21 cellular contexts compared by ENCODE assay signal in genomic region chr1:151615711-151616504, GRCh38. TPM values are rescaled to one million over a fixed set of nuclear protein-coding genes. Genes with fewer than 3 reads are reported as not detected.
DNase-seq lines count a peak whose midpoint lies in the region; ATAC-seq, FAIRE-seq and TF ChIP-seq lines count a peak whose summit lies in the region.
"Had no signal": no experiment of that assay in that cellular context is flagged by ENCODE, and none has a peak within 500 bp of the region (broad histone marks: within the 10 kb centered on the region; RNA-seq: fewer than 3 reads in every experiment).

No MANE protein-coding gene starts in this region.

- ATAC-seq in PC-3 (no peak), gastroesophageal sphincter (no peak), HG03039 (IDR thresholded peaks at IDR 0.05; ENCODE audit: unreplicated experiment) (no peak)
- ATAC-seq in naive thymus-derived CD4-positive, alpha-beta T cell, result no peak
- ATAC-seq: activated CD8-positive, alpha-beta memory T cell treated with anti-CD3 and anti-CD28 coated beads, Interleukin-2, amount 10 ng/mL, durations not matched to agents 7 days and 5 days; sciatic nerve had no signal

- CTCF ChIA-PET in Caco-2 (lab: Charles Lee) (no interaction called here), PC-3 (lab: Charles Lee) (interaction anchor here (0.7 kb wide), 1 partner anchor 1722 kb away, joined by 5 read pairs; no protein-coding TSS in a partner anchor)
- CTCF ChIA-PET in naive thymus-derived CD4-positive, alpha-beta T cell (lab: Charles Lee), result interaction anchor here (0.7 kb wide), 1 partner anchor 144 kb away, joined by 4 read pairs; no protein-coding TSS in a partner anchor

- no peaks in the 10 kb centered on the region for H3K9me3 ChIP-seq in Caco-2
- H3K9me3 ChIP-seq in PC-3 (ENCODE audit: low read length), result no peaks in the 10 kb centered on the region
- H3K9me3 ChIP-seq in gastroesophageal sphincter, result no peaks in the 10 kb centered on the region
- no peaks in the 10 kb centered on the region for H3K9me3 ChIP-seq in naive thymus-derived CD4-positive, alpha-beta T cell (ENCODE audit: control insufficient read depth in 2 of 3, low read length in 3 of 3)
- H3K9me3 ChIP-seq: testis had no signal

- peaks cover 9% of the 10 kb centered on the region for H3F3A ChIP-seq in PC-3 (ENCODE audit: low read length, unreplicated experiment)

- H3K4me3 ChIP-seq in Caco-2 (ENCODE audit: low read depth, low read length), result no peak overlapping the region
- H3K4me3 ChIP-seq in PC-3 (ENCODE audit: low read length), result peak overlapping the region; percentile 31; the same call in 1 of the 2 replicates
- no peak overlapping the region for H3K4me3 ChIP-seq in gastroesophageal sphincter
- H3K4me3 ChIP-seq in naive thymus-derived CD4-positive, alpha-beta T cell (ENCODE audit: low read length), result no peak overlapping the region
- H3K4me3 ChIP-seq: testis had no signal

- no peaks in the 10 kb centered on the region for H3K27me3 ChIP-seq in Caco-2 (replicated peaks; ENCODE audit: control insufficient read depth, insufficient read depth, low read length)
- H3K27me3 ChIP-seq in PC-3 (ENCODE audit: low read length), result no peaks in the 10 kb centered on the region
- no peaks in the 10 kb centered on the region for H3K27me3 ChIP-seq in gastroesophageal sphincter
- H3K27me3 ChIP-seq in naive thymus-derived CD4-positive, alpha-beta T cell (ENCODE audit: control insufficient read depth in 2 of 2, insufficient read depth in 2 of 2, low read length in 2 of 2), result no peaks in the 10 kb centered on the region
- H3K27me3 ChIP-seq: testis had no signal

- no peaks in the 10 kb centered on the region for H3K27me3 Mint-ChIP-seq in Caco-2 (ENCODE audit: insufficient read depth, unreplicated experiment)
- no peaks in the 10 kb centered on the region for H3K27me3 Mint-ChIP-seq in naive thymus-derived CD4-positive, alpha-beta T cell
- H3K27me3 Mint-ChIP-seq: activated B cell treated with CpG ODN at 0.5 μM for 24 hours; activated CD8-positive, alpha-beta memory T cell treated with anti-CD3 and anti-CD28 coated beads, Interleukin-2, amount 10 ng/mL, durations not matched to agents 7 days and 5 days had no signal

- H3K4me1 ChIP-seq in Caco-2 (peaks cover 31% of the 10 kb centered on the region), PC-3 (ENCODE audit: insufficient read depth, low read length) (peaks cover 64% of the 10 kb centered on the region), gastroesophageal sphincter (peaks cover 5 to 88% (median 18%) of the 10 kb centered on the region in 3 donors)
- peaks cover 11 to 18% of the 10 kb centered on the region in 2 donors for H3K4me1 ChIP-seq in naive thymus-derived CD4-positive, alpha-beta T cell (ENCODE audit: control insufficient read depth in 2 of 2, insufficient read depth in 2 of 2, low read length in 2 of 2)

- peaks cover 3% of the 10 kb centered on the region; the same call in 1 of the 2 replicates for H4K20me1 ChIP-seq in PC-3 (ENCODE audit: low read length)

- H3K4me1 Mint-ChIP-seq in Caco-2 (ENCODE audit: low read depth, unreplicated experiment), result peaks cover 43% of the 10 kb centered on the region
- peaks cover 55 to 78% (median 70%) of the 10 kb centered on the region in 7 donors for H3K4me1 Mint-ChIP-seq in naive thymus-derived CD4-positive, alpha-beta T cell

- no peak for TF ChIP-seq CTCF in 22Rv1 (IDR thresholded peaks at IDR 0.05)
- no peak for TF ChIP-seq CTCF in Caco-2 (IDR thresholded peaks at IDR 0.05; ENCODE audit: insufficient read depth in 1 of 2, low read depth in 1 of 2, low read length in 1 of 2, severe bottlenecking in 1 of 2, unreplicated experiment in 1 of 2)
- TF ChIP-seq CTCF in PC-3 (conservative IDR thresholded peaks at IDR 0.05; ENCODE audit: low read depth, low read length), result no peak
- TF ChIP-seq CTCF in gastroesophageal sphincter (IDR thresholded peaks at IDR 0.05), result no peak

- H3K9me3 Mint-ChIP-seq in Caco-2 (ENCODE audit: unreplicated experiment), result no peaks in the 10 kb centered on the region
- peaks cover 0 to 2% (median 0%) of the 10 kb centered on the region in 11 donors for H3K9me3 Mint-ChIP-seq in naive thymus-derived CD4-positive, alpha-beta T cell
- H3K9me3 Mint-ChIP-seq: activated B cell treated with CpG ODN at 0.5 μM for 24 hours had no signal

- H3K4me2 ChIP-seq in PC-3 (ENCODE audit: low read length), result peak overlapping the region; percentile 59

- no peak for TF ChIP-seq EP300 in gastroesophageal sphincter (IDR thresholded peaks at IDR 0.05)

- no peak overlapping the region for H2AFZ ChIP-seq in PC-3 (ENCODE audit: low read length)

- no peak for DNase-seq in Caco-2
- peak; percentile 39 for DNase-seq in PC-3
- no peak for DNase-seq in GM12891 (ENCODE audit: insufficient read length, low spot score)
- DNase-seq in NCI-H187 treated with DMSO at 0.1 percent for 48 hours (lab: John Stamatoyannopoulos, UW), result no peak
- no peak for DNase-seq in naive thymus-derived CD4-positive, alpha-beta T cell
- DNase-seq: activated B cell treated with CpG ODN at 0.5 μM for 24 hours; activated CD8-positive, alpha-beta memory T cell treated with anti-CD3 and anti-CD28 coated beads, Interleukin-2, amount 10 ng/mL, durations not matched to agents 7 days and 5 days; caudate nucleus; DMS153; islet precursor cell; mesendoderm; NCI-H1092; NCI-H774; T-helper 1 cell; testis had no signal

- no peak for FAIRE-seq in GM12891 (lab: Jason Lieb, UNC)
- FAIRE-seq: GM18507 had no signal

- BruUV-seq in Caco-2 (replicated peaks; lab: Mats Ljungman, UMichigan) (no TSS peak), PC-3 (replicated peaks; lab: Mats Ljungman, UMichigan) (no TSS peak)

- TF ChIP-seq POLR2A in gastroesophageal sphincter (IDR thresholded peaks at IDR 0.05) (no peak), GM12891 (IDR thresholded peaks at IDR 0.05; ENCODE audit: low read depth, low read length) (no peak)

- intact Hi-C loops in Caco-2 (cut with micrococcal nuclease; ENCODE audit: unreplicated experiment), result no loop called here
- intact Hi-C loops in PC-3 (cut with micrococcal nuclease), result loop anchor here (1.0 to 10.0 kb wide), 3 partner anchors 64 to 379 kb away; partner anchors contain the start of genes C2CD4D, RORC and S100A10
- intact Hi-C loops in naive thymus-derived CD4-positive, alpha-beta T cell (cut with micrococcal nuclease), result no loop called here

- H3K79me2 ChIP-seq in PC-3 (ENCODE audit: low read length), result peaks cover 82% of the 10 kb centered on the region

- no peak overlapping the region for H3K9ac ChIP-seq in PC-3 (ENCODE audit: low read length)

- H3K27ac ChIP-seq in 22Rv1 (peak overlapping the region; percentile 73), PC-3 (ENCODE audit: low read length) (peak overlapping the region; percentile 24), gastroesophageal sphincter (peak overlapping the region in 3 of 4 donors; percentile 4 to 98 (median 25))
- no peak overlapping the region for H3K27ac ChIP-seq in naive thymus-derived CD4-positive, alpha-beta T cell (ENCODE audit: low read depth, low read length)
- H3K27ac ChIP-seq: RWPE1, testis had no signal

- H3K9me2 ChIP-seq in PC-3 (replicated peaks; ENCODE audit: low read length), result no peaks in the 10 kb centered on the region

- H3K36me3 ChIP-seq in Caco-2 (ENCODE audit: control insufficient read depth, insufficient read depth, low read length) (no peaks in the 10 kb centered on the region; the same call in 1 of the 2 replicates), PC-3 (ENCODE audit: low read depth, low read length) (no peaks in the 10 kb centered on the region), gastroesophageal sphincter (no peaks in the 10 kb centered on the region)
- peaks cover 0 to 12% (median 0%) of the 10 kb centered on the region in 3 experiments for H3K36me3 ChIP-seq in naive thymus-derived CD4-positive, alpha-beta T cell (ENCODE audit: control insufficient read depth in 2 of 3, insufficient read depth in 3 of 3, low read length in 3 of 3)

- H3K4me3 Mint-ChIP-seq in Caco-2 (ENCODE audit: unreplicated experiment), result peak overlapping the region; percentile 10
- H3K4me3 Mint-ChIP-seq in naive thymus-derived CD4-positive, alpha-beta T cell, result peak overlapping the region in 4 of 10 donors; percentile 47 to 51 (median 48)
- H3K4me3 Mint-ChIP-seq: activated B cell treated with CpG ODN at 0.5 μM for 24 hours; activated CD8-positive, alpha-beta memory T cell treated with anti-CD3 and anti-CD28 coated beads, Interleukin-2, amount 10 ng/mL, durations not matched to agents 7 days and 5 days had no signal

- POLR2A ChIA-PET in Caco-2 (lab: Charles Lee) (no interaction called here), PC-3 (lab: Charles Lee; ENCODE audit: unreplicated experiment) (interaction anchor here (0.8 kb wide), 1 partner anchor 102 kb away, joined by 8 read pairs; no protein-coding TSS in a partner anchor)
- POLR2A ChIA-PET in naive thymus-derived CD4-positive, alpha-beta T cell (lab: Charles Lee), result interaction anchor here (0.6 kb wide), 1 partner anchor 904 kb away, joined by 3 read pairs; no protein-coding TSS in a partner anchor

- H3K27ac Mint-ChIP-seq in Caco-2 (ENCODE audit: unreplicated experiment), result no peak overlapping the region
- peak overlapping the region in 2 of 9 donors; percentile 4 to 65 for H3K27ac Mint-ChIP-seq in naive thymus-derived CD4-positive, alpha-beta T cell
- H3K27ac Mint-ChIP-seq: activated B cell treated with CpG ODN at 0.5 μM for 24 hours; activated CD8-positive, alpha-beta memory T cell treated with anti-CD3 and anti-CD28 coated beads, Interleukin-2, amount 10 ng/mL, durations not matched to agents 7 days and 5 days had no signal

- H3K36me3 Mint-ChIP-seq in Caco-2 (ENCODE audit: insufficient read depth, unreplicated experiment), result peaks cover 19% of the 10 kb centered on the region
- H3K36me3 Mint-ChIP-seq in naive thymus-derived CD4-positive, alpha-beta T cell, result peaks cover 0 to 11% (median 4%) of the 10 kb centered on the region in 5 donors

- WGBS in gastroesophageal sphincter (ENCODE audit: low coverage in 1 of 2), 2 donors, result 36 to 49% methylated on average over 4 of the region's 4 CpGs

TF ChIP-seq in GM12891, 5 proteins besides CTCF, POLR2A, EP300 and RAD21:
- no peak for TF ChIP-seq SPI1 (IDR thresholded peaks at IDR 0.05; ENCODE audit: low read depth, low read length)
- no peak for TF ChIP-seq POLR2AphosphoS5 (IDR thresholded peaks at IDR 0.05; ENCODE audit: low read depth, low read length)
- TF ChIP-seq POU2F2 (IDR thresholded peaks at IDR 0.05; ENCODE audit: low read depth, low read length), result no peak
- TF ChIP-seq TAF1 (IDR thresholded peaks at IDR 0.05; ENCODE audit: low read depth, low read length), result no peak
- no peak for TF ChIP-seq PAX5 (IDR thresholded peaks at IDR 0.05; ENCODE audit: insufficient read depth, low read length, severe bottlenecking)

RNA-seq across cellular contexts. Expression of gene SNX27, which starts 4.1 kb away (rescaled TPM):
- 47.2 and 47.4 TPM in 2 replicates for total RNA-seq in Caco-2 (2022)
- 25.1 and 34.8 TPM in 2 replicates for total RNA-seq in PC-3 (2014; rRNA removed)
- 10 to 100 TPM; 48.1 to 61.1 (median 53.8) TPM for total RNA-seq in gastroesophageal sphincter
- 2.6 TPM for polyA plus RNA-seq in GM12891 (2012; ENCODE audit: low read depth, missing spikeins)
- 10 to 100 TPM; 25.5 to 42.1 (median 41.0) TPM for total RNA-seq in naive thymus-derived CD4-positive, alpha-beta T cell
- polyA plus RNA-seq in naive thymus-derived CD4-positive, alpha-beta T cell, result 10 to 100 TPM; 11.7 to 14.7 TPM
